ENCODE assay signal across 7 cellular contexts in genomic region chr9:34245212-34245611, GRCh38.
A peak's percentile ranks its signal among the peaks of the same experiment; 100 is the strongest.
DNase-seq lines count a peak whose midpoint lies in the region; ATAC-seq, FAIRE-seq and TF ChIP-seq lines count a peak whose summit lies in the region.
"Not testable (repeated sequence)": the region's sequence is repeated elsewhere in the genome, so short reads cannot be mapped to it uniquely, and the experiment has no call there.

No MANE protein-coding gene starts in this region.

- FAIRE-seq in D721Med (lab: Jason Lieb, UNC) (peak; percentile 35), GM12892 (lab: Jason Lieb, UNC) (peak; percentile 80), bronchial epithelial cell (lab: Jason Lieb, UNC) (peak; percentile 75), endothelial cell of umbilical vein (lab: Jason Lieb, UNC) (peak; percentile 55)

- dilution Hi-C loops in IMR-90 (cut with HindIII; ENCODE audit: low sequenced_read_pairs, unreplicated experiment); endothelial cell of umbilical vein (cut with MboI; ENCODE audit: extremely low pct_ligation_motif_present, low sequenced_read_pairs): not testable (repeated sequence)

- peaks cover 23% of the 10 kb centered on the region for H3K79me2 ChIP-seq in endothelial cell of umbilical vein (ENCODE audit: control insufficient read depth, insufficient read depth, low read length)

- POLR2A ChIA-PET in IMR-90 (lab: Charles Lee; ENCODE audit: unreplicated experiment); endothelial cell of umbilical vein (lab: Charles Lee): not testable (repeated sequence)

- no CpG with 5 or more reads among the region's 2 CpGs for WGBS in IMR-90 (ENCODE audit: extremely low coverage in 2 of 2, insufficient read length in 1 of 2), 2 experiments

- H4K8ac ChIP-seq in IMR-90 (ENCODE audit: low read depth in 2 of 2, low read length in 2 of 2), result not testable (repeated sequence)

- CTCF ChIA-PET in IMR-90 (lab: Yijun Ruan, JAX); endothelial cell of umbilical vein (lab: Charles Lee): not testable (repeated sequence)

- H3K36me3 ChIP-seq in IMR-90 (ENCODE audit: control insufficient read depth, insufficient read depth, low read length), result peaks cover 47% of the 10 kb centered on the region
- peaks cover 20% of the 10 kb centered on the region for H3K36me3 ChIP-seq in bronchial epithelial cell (ENCODE audit: control insufficient read depth, insufficient read depth, low read length)
- peaks cover 11 to 13% of the 10 kb centered on the region in 2 experiments for H3K36me3 ChIP-seq in endothelial cell of umbilical vein (ENCODE audit: control insufficient read depth in 2 of 2, extremely low read depth in 1 of 2, insufficient read depth in 2 of 2, low read length in 2 of 2)
- not testable (repeated sequence) for H3K36me3 ChIP-seq in mucosa of descending colon (ENCODE audit: low read depth)

- peaks cover 22 to 66% of the 10 kb centered on the region in 2 experiments for H3K79me1 ChIP-seq in IMR-90 (ENCODE audit: low read depth in 1 of 2, low read length in 2 of 2)

- H2BK120ac ChIP-seq in IMR-90 (ENCODE audit: low read depth, low read length), result not testable (repeated sequence)

- not testable (repeated sequence) for H4K5ac ChIP-seq in IMR-90 (ENCODE audit: low read depth, low read length)

- H3K9me1 ChIP-seq in IMR-90 (ENCODE audit: insufficient read depth, low read length), result peaks cover 19% of the 10 kb centered on the region
- not testable (repeated sequence) for H3K9me1 ChIP-seq in endothelial cell of umbilical vein (replicated peaks; ENCODE audit: control insufficient read depth, extremely low read depth, insufficient read depth, low read length)

- not testable (repeated sequence) for H3K14ac ChIP-seq in IMR-90 (replicated peaks; ENCODE audit: low read depth, low read length)

- not testable (repeated sequence) for H3K4me2 ChIP-seq in IMR-90 (ENCODE audit: low read depth, low read length); endothelial cell of umbilical vein (ENCODE audit: insufficient read depth, low read length)

- intact Hi-C loops in IMR-90 (cut with micrococcal nuclease); endothelial cell of umbilical vein (cut with micrococcal nuclease); left colon (cut with DNase I, micrococcal nuclease); mucosa of descending colon (cut with DNase I, micrococcal nuclease): not testable (repeated sequence)

- H4K20me1 ChIP-seq in IMR-90 (ENCODE audit: insufficient read depth, low read length), result peaks cover 40% of the 10 kb centered on the region
- not testable (repeated sequence) for H4K20me1 ChIP-seq in endothelial cell of umbilical vein (replicated peaks; ENCODE audit: control insufficient read depth, extremely low read depth, insufficient read depth, low read length)

- not testable (repeated sequence) for H3K23ac ChIP-seq in IMR-90 (ENCODE audit: low read depth, low read length)

- H3K27me3 ChIP-seq in IMR-90 (ENCODE audit: control insufficient read depth, insufficient read depth, low read length); bronchial epithelial cell (ENCODE audit: control insufficient read depth, insufficient read depth, low read length); endothelial cell of umbilical vein (ENCODE audit: control insufficient read depth in 2 of 2, insufficient read depth in 2 of 2, low read length in 2 of 2): not testable (repeated sequence)

- H3K9me3 ChIP-seq in IMR-90 (ENCODE audit: control insufficient read depth, insufficient read depth, low read length); endothelial cell of umbilical vein (replicated peaks; ENCODE audit: control insufficient read depth, insufficient read depth, low read length); mucosa of descending colon: not testable (repeated sequence)

- not testable (repeated sequence) for TF ChIP-seq RAD21 in IMR-90 (IDR thresholded peaks at IDR 0.05; ENCODE audit: low read length)

- not testable (repeated sequence) for H3K27ac ChIP-seq in IMR-90 (ENCODE audit: insufficient read depth, low read length); endothelial cell of umbilical vein (ENCODE audit: insufficient read depth, low read depth, low read length)

- in situ Hi-C loops in IMR-90 (cut with MboI; ENCODE audit: low sequenced_read_pairs), result not testable (repeated sequence)

- not testable (repeated sequence) for H4K91ac ChIP-seq in IMR-90 (ENCODE audit: insufficient read depth, low read depth, low read length)

- not testable (repeated sequence) for H3K9ac ChIP-seq in IMR-90 (ENCODE audit: low read depth, low read length); endothelial cell of umbilical vein (replicated peaks; ENCODE audit: extremely low read depth, insufficient read depth, low read length)

- H2BK5ac ChIP-seq in IMR-90 (ENCODE audit: low read depth, low read length, poor library complexity, severe bottlenecking), result not testable (repeated sequence)

- H2AFZ ChIP-seq in IMR-90 (replicated peaks; ENCODE audit: low read length, poor library complexity); endothelial cell of umbilical vein (ENCODE audit: low read depth, low read length): not testable (repeated sequence)

- not testable (repeated sequence) for H3K18ac ChIP-seq in IMR-90 (ENCODE audit: low read depth, low read length)

- TF ChIP-seq CTCF in D721Med (IDR thresholded peaks at IDR 0.05; ENCODE audit: insufficient read depth, missing control alignments); IMR-90 (conservative IDR thresholded peaks at IDR 0.05; ENCODE audit: low read depth, low read length); bronchial epithelial cell (IDR thresholded peaks at IDR 0.05; ENCODE audit: insufficient read depth, low read length, severe bottlenecking); endothelial cell of umbilical vein (IDR thresholded peaks at IDR 0.05; ENCODE audit: extremely low read depth in 1 of 2, insufficient read depth in 1 of 2, low read depth in 1 of 2, low read length in 2 of 2); mucosa of descending colon (IDR thresholded peaks at IDR 0.05): not testable (repeated sequence)

- H3K4me3 ChIP-seq in IMR-90 (ENCODE audit: insufficient read depth, low read depth, low read length); bronchial epithelial cell (ENCODE audit: low read depth, low read length); endothelial cell of umbilical vein (replicated peaks in 1 of 3; ENCODE audit: insufficient read depth in 1 of 3, low read depth in 1 of 3, low read length in 3 of 3); mucosa of descending colon: not testable (repeated sequence)

- not testable (repeated sequence) for H3K4me1 ChIP-seq in IMR-90 (ENCODE audit: control insufficient read depth, insufficient read depth, low read length); endothelial cell of umbilical vein (ENCODE audit: control insufficient read depth, extremely low read depth, insufficient read depth, low read length); mucosa of descending colon (ENCODE audit: low read depth)

- H2AK5ac ChIP-seq in IMR-90 (ENCODE audit: low read depth, low read length), result not testable (repeated sequence)

- BruUV-seq in IMR-90 (replicated peaks; lab: Mats Ljungman, UMichigan); endothelial cell of umbilical vein (replicated peaks; lab: Mats Ljungman, UMichigan): not testable (repeated sequence)

- not testable (repeated sequence) for H2BK20ac ChIP-seq in IMR-90 (ENCODE audit: low read depth, low read length)

- not testable (repeated sequence) for TF ChIP-seq POLR2A in GM12892 (IDR thresholded peaks at IDR 0.05; ENCODE audit: low read depth, low read length); IMR-90 (IDR thresholded peaks at IDR 0.05; ENCODE audit: low read depth, low read length); endothelial cell of umbilical vein (IDR thresholded peaks at IDR 0.05; ENCODE audit: low read depth, low read length)

- DNase-seq in D721Med (ENCODE audit: insufficient read length, low spot score); GM12892 (ENCODE audit: insufficient read length); IMR-90; bronchial epithelial cell (ENCODE audit: low read depth); endothelial cell of umbilical vein (ENCODE audit: low read depth, low spot score); left colon; mucosa of descending colon: not testable (repeated sequence)

- H3K56ac ChIP-seq in IMR-90 (ENCODE audit: extremely low read depth, insufficient read depth, low read length), result not testable (repeated sequence)

- not testable (repeated sequence) for H2AK9ac ChIP-seq in IMR-90 (replicated peaks; ENCODE audit: low read depth, low read length, poor library complexity)

- H2BK15ac ChIP-seq in IMR-90 (ENCODE audit: low read depth, low read length), result not testable (repeated sequence)

- peak; percentile 23; the same call in 1 of the 2 replicates for ATAC-seq in IMR-90 (ENCODE audit: low read depth)
- ATAC-seq in left colon, result peak; percentile 65
- peak; percentile 63 for ATAC-seq in mucosa of descending colon

- H3K4ac ChIP-seq in IMR-90 (ENCODE audit: low read depth, low read length), result not testable (repeated sequence)
